Comparison of ENCODE assay signal across 1 cellular context in the genomic region with DNA sequence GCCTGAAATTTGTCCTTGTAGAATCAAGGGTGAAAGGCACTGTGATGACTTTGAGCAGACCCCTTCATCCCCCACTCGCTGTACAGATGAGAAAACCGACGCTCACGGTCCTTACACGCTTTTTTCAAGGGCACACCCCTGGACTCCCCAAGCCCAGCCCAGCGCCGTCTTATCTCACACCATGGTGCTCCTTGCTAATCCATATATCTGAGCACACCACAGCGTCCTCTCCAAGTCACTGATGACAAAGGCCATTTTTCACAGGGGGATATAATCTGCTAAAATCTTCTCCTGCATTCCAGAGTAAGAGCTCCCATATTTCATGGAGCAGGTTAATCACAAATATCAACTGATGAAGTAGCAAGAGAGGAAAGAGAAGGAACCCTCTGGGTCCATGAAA.
TF ChIP-seq lines count a peak whose summit lies in the region.

No MANE protein-coding gene starts in this region.

TF ChIP-seq in H1, 55 proteins besides CTCF, POLR2A, EP300 and RAD21:
- TF ChIP-seq, protein P1, sequence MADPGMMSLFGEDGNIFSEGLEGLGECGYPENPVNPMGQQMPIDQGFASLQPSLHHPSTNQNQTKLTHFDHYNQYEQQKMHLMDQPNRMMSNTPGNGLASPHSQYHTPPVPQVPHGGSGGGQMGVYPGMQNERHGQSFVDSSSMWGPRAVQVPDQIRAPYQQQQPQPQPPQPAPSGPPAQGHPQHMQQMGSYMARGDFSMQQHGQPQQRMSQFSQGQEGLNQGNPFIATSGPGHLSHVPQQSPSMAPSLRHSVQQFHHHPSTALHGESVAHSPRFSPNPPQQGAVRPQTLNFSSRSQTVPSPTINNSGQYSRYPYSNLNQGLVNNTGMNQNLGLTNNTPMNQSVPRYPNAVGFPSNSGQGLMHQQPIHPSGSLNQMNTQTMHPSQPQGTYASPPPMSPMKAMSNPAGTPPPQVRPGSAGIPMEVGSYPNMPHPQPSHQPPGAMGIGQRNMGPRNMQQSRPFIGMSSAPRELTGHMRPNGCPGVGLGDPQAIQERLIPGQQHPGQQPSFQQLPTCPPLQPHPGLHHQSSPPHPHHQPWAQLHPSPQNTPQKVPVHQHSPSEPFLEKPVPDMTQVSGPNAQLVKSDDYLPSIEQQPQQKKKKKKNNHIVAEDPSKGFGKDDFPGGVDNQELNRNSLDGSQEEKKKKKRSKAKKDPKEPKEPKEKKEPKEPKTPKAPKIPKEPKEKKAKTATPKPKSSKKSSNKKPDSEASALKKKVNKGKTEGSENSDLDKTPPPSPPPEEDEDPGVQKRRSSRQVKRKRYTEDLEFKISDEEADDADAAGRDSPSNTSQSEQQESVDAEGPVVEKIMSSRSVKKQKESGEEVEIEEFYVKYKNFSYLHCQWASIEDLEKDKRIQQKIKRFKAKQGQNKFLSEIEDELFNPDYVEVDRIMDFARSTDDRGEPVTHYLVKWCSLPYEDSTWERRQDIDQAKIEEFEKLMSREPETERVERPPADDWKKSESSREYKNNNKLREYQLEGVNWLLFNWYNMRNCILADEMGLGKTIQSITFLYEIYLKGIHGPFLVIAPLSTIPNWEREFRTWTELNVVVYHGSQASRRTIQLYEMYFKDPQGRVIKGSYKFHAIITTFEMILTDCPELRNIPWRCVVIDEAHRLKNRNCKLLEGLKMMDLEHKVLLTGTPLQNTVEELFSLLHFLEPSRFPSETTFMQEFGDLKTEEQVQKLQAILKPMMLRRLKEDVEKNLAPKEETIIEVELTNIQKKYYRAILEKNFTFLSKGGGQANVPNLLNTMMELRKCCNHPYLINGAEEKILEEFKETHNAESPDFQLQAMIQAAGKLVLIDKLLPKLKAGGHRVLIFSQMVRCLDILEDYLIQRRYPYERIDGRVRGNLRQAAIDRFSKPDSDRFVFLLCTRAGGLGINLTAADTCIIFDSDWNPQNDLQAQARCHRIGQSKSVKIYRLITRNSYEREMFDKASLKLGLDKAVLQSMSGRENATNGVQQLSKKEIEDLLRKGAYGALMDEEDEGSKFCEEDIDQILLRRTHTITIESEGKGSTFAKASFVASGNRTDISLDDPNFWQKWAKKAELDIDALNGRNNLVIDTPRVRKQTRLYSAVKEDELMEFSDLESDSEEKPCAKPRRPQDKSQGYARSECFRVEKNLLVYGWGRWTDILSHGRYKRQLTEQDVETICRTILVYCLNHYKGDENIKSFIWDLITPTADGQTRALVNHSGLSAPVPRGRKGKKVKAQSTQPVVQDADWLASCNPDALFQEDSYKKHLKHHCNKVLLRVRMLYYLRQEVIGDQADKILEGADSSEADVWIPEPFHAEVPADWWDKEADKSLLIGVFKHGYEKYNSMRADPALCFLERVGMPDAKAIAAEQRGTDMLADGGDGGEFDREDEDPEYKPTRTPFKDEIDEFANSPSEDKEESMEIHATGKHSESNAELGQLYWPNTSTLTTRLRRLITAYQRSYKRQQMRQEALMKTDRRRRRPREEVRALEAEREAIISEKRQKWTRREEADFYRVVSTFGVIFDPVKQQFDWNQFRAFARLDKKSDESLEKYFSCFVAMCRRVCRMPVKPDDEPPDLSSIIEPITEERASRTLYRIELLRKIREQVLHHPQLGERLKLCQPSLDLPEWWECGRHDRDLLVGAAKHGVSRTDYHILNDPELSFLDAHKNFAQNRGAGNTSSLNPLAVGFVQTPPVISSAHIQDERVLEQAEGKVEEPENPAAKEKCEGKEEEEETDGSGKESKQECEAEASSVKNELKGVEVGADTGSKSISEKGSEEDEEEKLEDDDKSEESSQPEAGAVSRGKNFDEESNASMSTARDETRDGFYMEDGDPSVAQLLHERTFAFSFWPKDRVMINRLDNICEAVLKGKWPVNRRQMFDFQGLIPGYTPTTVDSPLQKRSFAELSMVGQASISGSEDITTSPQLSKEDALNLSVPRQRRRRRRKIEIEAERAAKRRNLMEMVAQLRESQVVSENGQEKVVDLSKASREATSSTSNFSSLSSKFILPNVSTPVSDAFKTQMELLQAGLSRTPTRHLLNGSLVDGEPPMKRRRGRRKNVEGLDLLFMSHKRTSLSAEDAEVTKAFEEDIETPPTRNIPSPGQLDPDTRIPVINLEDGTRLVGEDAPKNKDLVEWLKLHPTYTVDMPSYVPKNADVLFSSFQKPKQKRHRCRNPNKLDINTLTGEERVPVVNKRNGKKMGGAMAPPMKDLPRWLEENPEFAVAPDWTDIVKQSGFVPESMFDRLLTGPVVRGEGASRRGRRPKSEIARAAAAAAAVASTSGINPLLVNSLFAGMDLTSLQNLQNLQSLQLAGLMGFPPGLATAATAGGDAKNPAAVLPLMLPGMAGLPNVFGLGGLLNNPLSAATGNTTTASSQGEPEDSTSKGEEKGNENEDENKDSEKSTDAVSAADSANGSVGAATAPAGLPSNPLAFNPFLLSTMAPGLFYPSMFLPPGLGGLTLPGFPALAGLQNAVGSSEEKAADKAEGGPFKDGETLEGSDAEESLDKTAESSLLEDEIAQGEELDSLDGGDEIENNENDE (IDR thresholded peaks at IDR 0.05; ENCODE audit: insufficient replicate concordance, low read length): no peak
- no peak for TF ChIP-seq KDM1A (IDR thresholded peaks at IDR 0.05; ENCODE audit: borderline replicate concordance, low read length)
- no peak for TF ChIP-seq SRF (IDR thresholded peaks at IDR 0.05; ENCODE audit: low read depth, low read length)
- TF ChIP-seq JUN (IDR thresholded peaks at IDR 0.05; ENCODE audit: low read depth, low read length): no peak
- no peak for TF ChIP-seq PHF8 (conservative IDR thresholded peaks at IDR 0.05; ENCODE audit: low read depth, low read length)
- TF ChIP-seq CREB1 (IDR thresholded peaks at IDR 0.05): no peak
- TF ChIP-seq, protein P2, sequence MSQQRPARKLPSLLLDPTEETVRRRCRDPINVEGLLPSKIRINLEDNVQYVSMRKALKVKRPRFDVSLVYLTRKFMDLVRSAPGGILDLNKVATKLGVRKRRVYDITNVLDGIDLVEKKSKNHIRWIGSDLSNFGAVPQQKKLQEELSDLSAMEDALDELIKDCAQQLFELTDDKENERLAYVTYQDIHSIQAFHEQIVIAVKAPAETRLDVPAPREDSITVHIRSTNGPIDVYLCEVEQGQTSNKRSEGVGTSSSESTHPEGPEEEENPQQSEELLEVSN (IDR thresholded peaks at IDR 0.05): no peak
- TF ChIP-seq EGR1 (IDR thresholded peaks at IDR 0.05; ENCODE audit: borderline replicate concordance, low read depth, low read length): no peak
- TF ChIP-seq NRF1 (IDR thresholded peaks at IDR 0.05; ENCODE audit: low read depth, low read length): no peak
- no peak for TF ChIP-seq EZH2 (IDR thresholded peaks at IDR 0.05; ENCODE audit: low read depth, low read length, severe bottlenecking)
- TF ChIP-seq TBP (IDR thresholded peaks at IDR 0.05; ENCODE audit: low read depth, low read length): no peak
- no peak for TF ChIP-seq TEAD4 (IDR thresholded peaks at IDR 0.05; ENCODE audit: low read depth, low read length)
- TF ChIP-seq CTBP2 (IDR thresholded peaks at IDR 0.05; ENCODE audit: borderline replicate concordance, insufficient read depth, insufficient read length, low read length): no peak
- TF ChIP-seq CBX8 (IDR thresholded peaks at IDR 0.05; ENCODE audit: borderline replicate concordance, low read depth, low read length): no peak
- TF ChIP-seq TAF1 (IDR thresholded peaks at IDR 0.05; ENCODE audit: low read depth, low read length): no peak
- TF ChIP-seq, protein P3, sequence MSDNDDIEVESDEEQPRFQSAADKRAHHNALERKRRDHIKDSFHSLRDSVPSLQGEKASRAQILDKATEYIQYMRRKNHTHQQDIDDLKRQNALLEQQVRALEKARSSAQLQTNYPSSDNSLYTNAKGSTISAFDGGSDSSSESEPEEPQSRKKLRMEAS (IDR thresholded peaks at IDR 0.05): no peak
- TF ChIP-seq YY1 (IDR thresholded peaks at IDR 0.05; ENCODE audit: low read depth, low read length): no peak
